27 cellular contexts compared by ENCODE assay signal in genomic region chr1:84883286-84883685, GRCh38. TPM values are rescaled to one million over a fixed set of nuclear protein-coding genes. Genes with fewer than 3 reads are reported as not detected.
DNase-seq lines count a peak whose midpoint lies in the region; ATAC-seq and TF ChIP-seq lines count a peak whose summit lies in the region.
"Had no signal": no experiment of that assay in that cellular context is flagged by ENCODE, and none has a peak within 500 bp of the region (broad histone marks: within the 10 kb centered on the region; RNA-seq: fewer than 3 reads in every experiment).

No MANE protein-coding gene starts in this region.

- H2AFZ ChIP-seq in PC-3 (ENCODE audit: low read length) (peak overlapping the region; percentile 35; the same call in 1 of the 2 replicates), smooth muscle cell (ENCODE audit: low read depth) (no peak overlapping the region)

- peaks cover 39% of the 10 kb centered on the region for H3K79me2 ChIP-seq in PC-3 (ENCODE audit: low read length)
- H3K79me2 ChIP-seq in smooth muscle cell (ENCODE audit: low read depth): no peaks in the 10 kb centered on the region

- H3F3A ChIP-seq in PC-3 (ENCODE audit: low read length, unreplicated experiment): no peaks in the 10 kb centered on the region
- no peaks in the 10 kb centered on the region for H3F3A ChIP-seq in smooth muscle cell (ENCODE audit: low read depth)

- H3K27me3 ChIP-seq in PC-3 (ENCODE audit: low read length): no peaks in the 10 kb centered on the region
- no peaks in the 10 kb centered on the region for H3K27me3 ChIP-seq in smooth muscle cell (ENCODE audit: low read depth)
- H3K27me3 ChIP-seq: BLaER1 treated with 17β-estradiol and CSF1 and Interleukin-3, amounts not matched to agents 10 nM and 100 nM had no signal

- H3K27me3 Mint-ChIP-seq in activated CD4-positive, alpha-beta T cell treated with anti-CD3 and anti-CD28 coated beads, Interleukin-2, amount 10 ng/mL, durations not matched to agents 24 days and 14 days: peaks cover 23% of the 10 kb centered on the region
- H3K27me3 Mint-ChIP-seq in activated CD4-positive, alpha-beta memory T cell treated with anti-CD3 and anti-CD28 coated beads for 36 hours: no peaks in the 10 kb centered on the region

- H3K4me2 ChIP-seq in PC-3 (ENCODE audit: low read length) (peak overlapping the region; percentile 45), smooth muscle cell (peak overlapping the region; percentile 16)
- H3K4me2 ChIP-seq: SK-N-SH had no signal

- 0 out of 2 replicates have a peak, but pooled peaks cover 3% of the 10 kb centered on the region for H3K36me3 ChIP-seq in PC-3 (ENCODE audit: low read depth, low read length)
- no peaks in the 10 kb centered on the region for H3K36me3 ChIP-seq in smooth muscle cell (ENCODE audit: low read depth)
- H3K36me3 ChIP-seq: BLaER1 treated with 17β-estradiol and CSF1 and Interleukin-3, amounts not matched to agents 10 nM and 100 nM had no signal

- H3K4me1 Mint-ChIP-seq in activated CD4-positive, alpha-beta T cell treated with anti-CD3 and anti-CD28 coated beads, Interleukin-2, amount 10 ng/mL, durations not matched to agents 24 days and 14 days: peaks cover 2% of the 10 kb centered on the region
- no peaks in the 10 kb centered on the region for H3K4me1 Mint-ChIP-seq in activated CD4-positive, alpha-beta memory T cell treated with anti-CD3 and anti-CD28 coated beads for 36 hours (ENCODE audit: low read depth)

- H3K9me3 ChIP-seq in PC-3 (ENCODE audit: low read length): no peaks in the 10 kb centered on the region
- no peaks in the 10 kb centered on the region for H3K9me3 ChIP-seq in smooth muscle cell (replicated peaks; ENCODE audit: low read depth)
- H3K9me3 ChIP-seq: SK-N-SH had no signal

- no peak overlapping the region for H3K4me3 ChIP-seq in PC-3 (ENCODE audit: low read length)
- no peak overlapping the region for H3K4me3 ChIP-seq in fibroblast of mammary gland (ENCODE audit: control insufficient read depth, low read depth, low read length)
- no peak overlapping the region for H3K4me3 ChIP-seq in smooth muscle cell
- H3K4me3 ChIP-seq: BLaER1 treated with 17β-estradiol and CSF1 and Interleukin-3, amounts not matched to agents 10 nM and 100 nM had no signal

- no TSS peak for BruUV-seq in PC-3 (replicated peaks; lab: Mats Ljungman, UMichigan)

- peaks cover 25% of the 10 kb centered on the region for H3K4me1 ChIP-seq in PC-3 (ENCODE audit: insufficient read depth, low read length)
- H3K4me1 ChIP-seq in smooth muscle cell (ENCODE audit: low read depth): peaks cover 7% of the 10 kb centered on the region

- CTCF ChIA-PET in PC-3 (lab: Charles Lee): no interaction called here
- CTCF ChIA-PET in activated CD4-positive, alpha-beta memory T cell treated with anti-CD3 and anti-CD28 coated beads for 36 hours (lab: Charles Lee): no interaction called here

- H3K9me3 Mint-ChIP-seq in activated CD4-positive, alpha-beta T cell treated with anti-CD3 and anti-CD28 coated beads, Interleukin-2, amount 10 ng/mL, durations not matched to agents 24 days and 14 days: peaks cover 14% of the 10 kb centered on the region
- peaks cover 3% of the 10 kb centered on the region for H3K9me3 Mint-ChIP-seq in activated CD4-positive, alpha-beta memory T cell treated with anti-CD3 and anti-CD28 coated beads for 36 hours

- H3K27ac ChIP-seq in PC-3 (ENCODE audit: low read length): peak overlapping the region; percentile 11; the same call in 1 of the 2 replicates
- peak overlapping the region; percentile 43 for H3K27ac ChIP-seq in smooth muscle cell (ENCODE audit: low read depth)
- H3K27ac ChIP-seq: 22Rv1; BLaER1 treated with 17β-estradiol and CSF1 and Interleukin-3, amounts not matched to agents 10 nM and 100 nM; RWPE1 had no signal

- H3K36me3 Mint-ChIP-seq in activated CD4-positive, alpha-beta T cell treated with anti-CD3 and anti-CD28 coated beads, Interleukin-2, amount 10 ng/mL, durations not matched to agents 24 days and 14 days (ENCODE audit: low read depth): no peaks in the 10 kb centered on the region
- H3K36me3 Mint-ChIP-seq in activated CD4-positive, alpha-beta memory T cell treated with anti-CD3 and anti-CD28 coated beads for 36 hours: no peaks in the 10 kb centered on the region

- H3K9ac ChIP-seq in PC-3 (ENCODE audit: low read length) (no peak overlapping the region), smooth muscle cell (ENCODE audit: low read depth) (no peak overlapping the region)
- H3K9ac ChIP-seq: BLaER1 treated with 17β-estradiol and CSF1 and Interleukin-3, amounts not matched to agents 10 nM and 100 nM; SK-N-SH had no signal

- TF ChIP-seq CTCF in PC-3 (conservative IDR thresholded peaks at IDR 0.05; ENCODE audit: low read depth, low read length) (no peak), fibroblast of mammary gland (conservative IDR thresholded peaks at IDR 0.05; ENCODE audit: control insufficient read depth, insufficient read depth, low read depth, low read length) (no peak), smooth muscle cell (IDR thresholded peaks at IDR 0.05; ENCODE audit: borderline replicate concordance, insufficient read depth, poor library complexity, severe bottlenecking) (no peak)

- ATAC-seq in PC-3: peak; percentile 72
- no peak for ATAC-seq in GM18909 (IDR thresholded peaks at IDR 0.05; ENCODE audit: poor library complexity, unreplicated experiment)
- ATAC-seq: WTC11 had no signal

- no peak overlapping the region for H3K27ac Mint-ChIP-seq in activated CD4-positive, alpha-beta T cell treated with anti-CD3 and anti-CD28 coated beads, Interleukin-2, amount 10 ng/mL, durations not matched to agents 24 days and 14 days
- H3K27ac Mint-ChIP-seq in activated CD4-positive, alpha-beta memory T cell treated with anti-CD3 and anti-CD28 coated beads for 36 hours: no peak overlapping the region
- H3K27ac Mint-ChIP-seq: activated CD4-positive, alpha-beta memory T cell treated with anti-CD3 and anti-CD28 coated beads, Interleukin-2, amount 10 ng/mL, durations not matched to agents 7 days and 5 days; WTC11 had no signal

- POLR2A ChIA-PET in PC-3 (lab: Charles Lee; ENCODE audit: unreplicated experiment): no interaction called here
- POLR2A ChIA-PET in activated CD4-positive, alpha-beta memory T cell treated with anti-CD3 and anti-CD28 coated beads for 36 hours (lab: Charles Lee): no interaction called here

- H4K20me1 ChIP-seq in PC-3 (ENCODE audit: low read length) (no peaks in the 10 kb centered on the region), smooth muscle cell (ENCODE audit: low read depth) (no peaks in the 10 kb centered on the region)
- H4K20me1 ChIP-seq: BLaER1 treated with 17β-estradiol and CSF1 and Interleukin-3, amounts not matched to agents 10 nM and 100 nM had no signal

- peak; percentile 23 for DNase-seq in activated CD4-positive, alpha-beta T cell treated with anti-CD3 and anti-CD28 coated beads, Interleukin-2, amount 10 ng/mL, durations not matched to agents 24 days and 14 days
- no peak for DNase-seq in activated CD4-positive, alpha-beta T cell treated with anti-CD3 and anti-CD28 coated beads for 1 hour
- DNase-seq in PC-3 (peak; percentile 67), fibroblast of mammary gland (ENCODE audit: low read depth) (peak; percentile 15), smooth muscle cell (lab: John Stamatoyannopoulos, UW; ENCODE audit: unreplicated experiment) (no peak), germinal center (ENCODE audit: low spot score) (no peak)
- no peak for DNase-seq in activated CD4-positive, alpha-beta memory T cell treated with anti-CD3 and anti-CD28 coated beads for 36 hours
- DNase-seq: activated CD4-positive, alpha-beta memory T cell treated with anti-CD3 and anti-CD28 coated beads, Interleukin-2, amount 10 ng/mL, durations not matched to agents 7 days and 5 days; activated gamma-delta T cell treated with Interleukin-2 at 50 U/mL for 16 hours; activated T-cell treated with anti-CD3 and anti-CD28 coated beads for 4 hours; caudate nucleus; erythroblast; hippocampal formation; KG1; kidney; NCI-H2029; NCI-H446 treated with DMSO at 0.1 percent for 48 hours; NK-92 treated with Interleukin-12 subunit alpha and Interleukin-12 subunit beta, amount 100 ng/mL, for 24 hours; occipital lobe; SK-N-SH had no signal

- intact Hi-C loops in activated CD4-positive, alpha-beta T cell treated with anti-CD3 and anti-CD28 coated beads, Interleukin-2, amount 10 ng/mL, durations not matched to agents 24 days and 14 days (cut with micrococcal nuclease): no loop called here
- intact Hi-C loops in PC-3 (cut with micrococcal nuclease): loop anchor here (5.0 kb wide), 1 partner anchor 36 kb away; no protein-coding TSS in a partner anchor
- intact Hi-C loops in activated CD4-positive, alpha-beta memory T cell treated with anti-CD3 and anti-CD28 coated beads for 36 hours (cut with micrococcal nuclease): no loop called here

- H3K4me3 Mint-ChIP-seq in activated CD4-positive, alpha-beta T cell treated with anti-CD3 and anti-CD28 coated beads, Interleukin-2, amount 10 ng/mL, durations not matched to agents 24 days and 14 days: no peak overlapping the region
- H3K4me3 Mint-ChIP-seq in activated CD4-positive, alpha-beta memory T cell treated with anti-CD3 and anti-CD28 coated beads for 36 hours: no peak overlapping the region
- H3K4me3 Mint-ChIP-seq: activated CD4-positive, alpha-beta memory T cell treated with anti-CD3 and anti-CD28 coated beads, Interleukin-2, amount 10 ng/mL, durations not matched to agents 7 days and 5 days; WTC11 had no signal

- H3K9me2 ChIP-seq in PC-3 (replicated peaks; ENCODE audit: low read length): no peaks in the 10 kb centered on the region
- H3K9me2 ChIP-seq: SK-N-SH had no signal

RNA-seq across cellular contexts. Expression of gene LPAR3, which starts 9.7 kb away (rescaled TPM):
- total RNA-seq in activated CD4-positive, alpha-beta T cell treated with anti-CD3 and anti-CD28 coated beads, Interleukin-2, amount 10 ng/mL, durations not matched to agents 24 days and 14 days: 0.19 and 0.21 TPM in 2 replicates
- 9.8 and 13.0 TPM in 2 replicates for total RNA-seq in PC-3 (2014; rRNA removed)
- total RNA-seq in smooth muscle cell: 0.94 and 2.1 TPM in 2 replicates
- 0.60 and 0.78 TPM in 2 replicates for polyA plus RNA-seq in smooth muscle cell
- under 1 TPM; 0.36 to 0.83 TPM for total RNA-seq in activated CD4-positive, alpha-beta memory T cell treated with anti-CD3 and anti-CD28 coated beads for 36 hours
- total RNA-seq: lung microvascular endothelial cell, myocyte had no signal

Comparison
In these comparisons a context has a peak if more than half of its experiments do, and no peak if none do; other contexts are left out.
1. DNase-seq: peak in activated CD4-positive, alpha-beta T cell treated with anti-CD3 and anti-CD28 coated beads, Interleukin-2, amount 10 ng/mL, durations not matched to agents 24 days and 14 days (single experiment), PC-3 (single experiment) and fibroblast of mammary gland (single experiment); none in activated CD4-positive, alpha-beta T cell treated with anti-CD3 and anti-CD28 coated beads for 1 hour (single experiment), smooth muscle cell (single experiment), activated CD4-positive, alpha-beta memory T cell treated with anti-CD3 and anti-CD28 coated beads for 36 hours (single experiment) and germinal center (single experiment).